Comparison of ENCODE assay signal across 8 cellular contexts in the genomic region with DNA sequence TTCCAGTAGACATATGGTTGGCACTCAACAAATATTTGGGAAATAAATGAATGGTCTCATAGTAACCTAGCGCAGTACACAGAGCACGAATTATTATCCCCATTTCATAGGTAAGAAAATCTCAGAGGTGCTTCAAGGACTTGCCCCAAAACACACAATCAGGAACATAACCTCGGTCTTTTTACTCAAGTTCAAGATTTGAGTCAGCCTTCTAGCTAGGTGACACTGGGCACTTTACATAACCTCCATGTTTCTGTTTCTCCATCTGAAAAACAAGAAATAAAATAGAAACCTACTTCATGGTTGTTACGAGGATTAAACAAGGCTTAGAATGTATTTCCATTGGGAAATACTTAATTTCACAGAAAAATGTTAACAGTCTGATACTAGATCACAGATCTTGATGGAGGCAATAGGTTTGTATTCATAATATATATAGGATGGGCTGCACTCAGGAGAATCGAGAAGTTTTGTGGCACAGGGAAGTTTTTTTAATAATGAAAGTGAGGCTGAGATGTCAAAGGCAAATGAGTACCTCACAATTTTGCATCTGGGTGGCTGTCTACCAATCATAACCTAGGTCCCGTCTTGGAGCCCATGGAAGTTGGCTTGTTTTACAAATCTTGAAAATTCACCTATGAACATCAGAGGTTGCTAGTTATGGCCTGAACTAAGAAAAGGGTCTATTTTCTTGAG.
DNase-seq lines count a peak whose midpoint lies in the region; ATAC-seq and TF ChIP-seq lines count a peak whose summit lies in the region.

No MANE protein-coding gene starts in this region.

- intact Hi-C loops in dorsolateral prefrontal cortex (cut with DNase I) (loop anchor here (1.0 to 10.0 kb wide), 5 partner anchors 147 to 432 kb away; a partner anchor contains a TSS), thyroid gland (cut with DNase I) (loop anchor here (5.0 kb wide), 1 partner anchor 487 kb away; no protein-coding TSS in a partner anchor)

- no peak for TF ChIP-seq CTCF in dorsolateral prefrontal cortex (IDR thresholded peaks at IDR 0.05 in 54 of 56, conservative IDR thresholded peaks at IDR 0.05 in 2 of 56; ENCODE audit: low read depth in 1 of 56, partially characterized antibody in 56 of 56)
- TF ChIP-seq CTCF in thyroid gland (IDR thresholded peaks at IDR 0.05) = no peak

- CTCF ChIA-PET in activated CD8-positive, alpha-beta memory T cell treated with anti-CD3 and anti-CD28 coated beads, Interleukin-2, amount 10 ng/mL, durations not matched to agents 7 days and 5 days (lab: Charles Lee) = interaction anchor here (1.4 to 1.8 kb wide), 2 partner anchors 143 to 147 kb away, joined by 4 to 5 read pairs; a partner anchor contains a TSS

- peaks cover 36% of the 10 kb centered on the region for H3K27me3 Mint-ChIP-seq in activated CD8-positive, alpha-beta memory T cell treated with anti-CD3 and anti-CD28 coated beads, Interleukin-2, amount 10 ng/mL, durations not matched to agents 7 days and 5 days

- no peaks in the 10 kb centered on the region for H3K36me3 Mint-ChIP-seq in activated CD8-positive, alpha-beta memory T cell treated with anti-CD3 and anti-CD28 coated beads, Interleukin-2, amount 10 ng/mL, durations not matched to agents 7 days and 5 days

- H3K9me3 Mint-ChIP-seq in activated CD8-positive, alpha-beta memory T cell treated with anti-CD3 and anti-CD28 coated beads, Interleukin-2, amount 10 ng/mL, durations not matched to agents 7 days and 5 days (ENCODE audit: low read depth) = no peaks in the 10 kb centered on the region

- no peaks in the 10 kb centered on the region for H3K36me3 ChIP-seq in thyroid gland

- H3K27ac ChIP-seq in dorsolateral prefrontal cortex (peak overlapping the region in 31 of 59 donors; percentile 28 to 87 (median 66)), thyroid gland (peak overlapping the region in 2 of 3 donors; percentile 73)

- no peaks in the 10 kb centered on the region for H3K4me1 ChIP-seq in thyroid gland

- H3K9me3 ChIP-seq in thyroid gland = no peaks in the 10 kb centered on the region

- peak overlapping the region; percentile 29 for H3K4me3 Mint-ChIP-seq in activated CD8-positive, alpha-beta memory T cell treated with anti-CD3 and anti-CD28 coated beads, Interleukin-2, amount 10 ng/mL, durations not matched to agents 7 days and 5 days

- H3K27me3 ChIP-seq in dorsolateral prefrontal cortex = no peaks in the 10 kb centered on the region
- H3K27me3 ChIP-seq in thyroid gland = no peaks in the 10 kb centered on the region

- TF ChIP-seq POLR2A in thyroid gland (IDR thresholded peaks at IDR 0.05) = no peak

- H3K4me3 ChIP-seq in dorsolateral prefrontal cortex = peak overlapping the region in 50 of 59 donors; percentile 22 to 68 (median 50)
- H3K4me3 ChIP-seq in thyroid gland (replicated peaks in 1 of 3) = no peak overlapping the region

- H3K27ac Mint-ChIP-seq in activated CD8-positive, alpha-beta memory T cell treated with anti-CD3 and anti-CD28 coated beads, Interleukin-2, amount 10 ng/mL, durations not matched to agents 7 days and 5 days = no peak overlapping the region

- 64 to 68% methylated on average over 6 of the region's 6 CpGs for WGBS in thyroid gland, 2 donors

- H3K4me1 Mint-ChIP-seq in activated CD8-positive, alpha-beta memory T cell treated with anti-CD3 and anti-CD28 coated beads, Interleukin-2, amount 10 ng/mL, durations not matched to agents 7 days and 5 days = peaks cover 10% of the 10 kb centered on the region

- no peak for DNase-seq in activated CD8-positive, alpha-beta memory T cell treated with anti-CD3 and anti-CD28 coated beads, Interleukin-2, amount 10 ng/mL, durations not matched to agents 7 days and 5 days
- DNase-seq in activated CD8-positive, alpha-beta memory T cell treated with anti-CD3 and anti-CD28 coated beads, Interleukin-2, amount 50 U/mL, for 48 hours = no peak
- DNase-seq in dorsolateral prefrontal cortex (no peak), thyroid gland (no peak), hippocampal formation (lab: John Stamatoyannopoulos, UW) (no peak), mucosa of gallbladder (ENCODE audit: low spot score) (no peak)
- no peak for DNase-seq in central memory CD4-positive, alpha-beta T cell

- ATAC-seq in activated CD8-positive, alpha-beta memory T cell treated with anti-CD3 and anti-CD28 coated beads, Interleukin-2, amount 10 ng/mL, durations not matched to agents 7 days and 5 days = peak; percentile 59
- ATAC-seq in HG03097 (IDR thresholded peaks at IDR 0.05; ENCODE audit: low FRiP score, unreplicated experiment) = peak; percentile 61

Comparison
In these comparisons a context has a peak if more than half of its experiments do, and no peak if none do; other contexts are left out.
1. H3K4me3 ChIP-seq: peak in dorsolateral prefrontal cortex (50 of 59); none in thyroid gland (0 of 3).